Comparison of ENCODE assay signal across 33 cellular contexts in the genomic region with DNA sequence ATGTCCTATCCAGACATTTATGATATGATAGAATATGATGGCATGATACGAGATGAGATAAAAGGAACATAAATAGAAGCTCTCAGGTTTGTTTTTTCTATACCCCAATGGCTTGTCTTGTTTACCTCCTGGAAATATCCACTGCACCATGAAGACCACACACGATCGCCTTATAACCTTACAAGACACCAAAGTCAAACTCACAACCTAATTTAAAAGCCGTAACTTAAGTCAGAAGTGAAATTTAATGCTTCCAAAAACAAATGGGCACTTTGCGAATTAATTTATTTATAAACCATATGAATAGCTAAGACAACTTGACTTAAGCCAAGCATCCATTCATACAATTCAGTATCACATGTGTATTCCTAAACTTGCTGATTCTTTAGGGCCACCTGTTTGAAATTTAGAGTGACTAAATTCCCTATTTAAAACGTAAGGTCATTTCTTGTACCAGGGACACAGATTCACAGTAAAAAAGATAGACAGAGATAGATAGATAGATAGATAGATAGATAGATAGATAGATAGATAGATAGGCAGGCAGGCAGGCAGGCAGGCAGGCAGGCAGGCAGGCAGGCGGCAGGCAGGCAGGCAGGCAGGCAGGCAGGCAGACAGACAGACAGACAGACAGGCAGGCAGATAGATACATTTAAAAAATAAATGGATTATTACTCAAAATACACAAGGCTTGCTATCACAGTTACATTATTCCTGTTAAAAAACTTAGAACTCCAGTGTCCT.
"Had no signal": no experiment of that assay in that cellular context is flagged by ENCODE, and none has a peak within 500 bp of the region (broad histone marks: within the 10 kb centered on the region; RNA-seq: fewer than 3 reads in every experiment).

No MANE protein-coding gene starts in this region.

- DNase-seq: activated B cell treated with CpG ODN at 0.5 μM for 24 hours; activated CD4-positive, alpha-beta memory T cell treated with anti-CD3 and anti-CD28 coated beads for 36 hours; activated CD4-positive, alpha-beta T cell treated with anti-CD3 and anti-CD28 coated beads for 4 hours; activated CD4-positive, alpha-beta T cell treated with anti-CD3 and anti-CD28 coated beads, Interleukin-2, amount 10 ng/mL, durations not matched to agents 24 days and 14 days; activated CD4-positive, alpha-beta T cell treated with anti-CD3 and anti-CD28 coated beads, Interleukin-2, amount 50 U/mL, for 1 hour; activated CD4-positive, alpha-beta T cell treated with anti-CD3 and anti-CD28 coated beads, Interleukin-2, amount 50 U/mL, for 4 hours; activated CD4-positive, CD25-positive, alpha-beta regulatory T cell treated with anti-CD3 and anti-CD28 coated beads, Interleukin-2, amount 50 U/mL, for 72 hours; activated CD8-positive, alpha-beta memory T cell treated with anti-CD3 and anti-CD28 coated beads, Interleukin-2, amount 50 U/mL, for 4 hours; activated CD8-positive, alpha-beta T cell treated with anti-CD3 and anti-CD28 coated beads for 36 hours; activated effector memory CD4-positive, alpha-beta T cell treated with anti-CD3 and anti-CD28 coated beads, Interleukin-2, amount 50 U/mL, for 16 hours; activated gamma-delta T cell treated with Interleukin-2 at 50 U/mL for 16 hours; activated naive CD4-positive, alpha-beta T cell; activated naive CD4-positive, alpha-beta T cell treated with anti-CD3 and anti-CD28 coated beads for 36 hours; activated naive CD4-positive, alpha-beta T cell treated with anti-CD3 and anti-CD28 coated beads, Interleukin-2, amount 50 U/mL, for 16 hours; activated naive CD8-positive, alpha-beta T cell treated with anti-CD3 and anti-CD28 coated beads for 36 hours; activated T-cell treated with anti-CD3 and anti-CD28 coated beads for 4 hours; activated T-cell treated with anti-CD3 and anti-CD28 coated beads, Interleukin-2, amount 50 U/mL, for 1 hour; activated T-cell treated with anti-CD3 and anti-CD28 coated beads, Interleukin-2, amount 50 U/mL, for 4 hours; adrenal gland; amniotic stem cell; aorta; body of pancreas; brain microvascular endothelial cell; central memory CD4-positive, alpha-beta T cell; T-helper 1 cell; T-helper 2 cell; T-helper 9 cell had no signal

- H3K4me3 ChIP-seq: adrenal gland, body of pancreas, breast epithelium had no signal

- H3K36me3 ChIP-seq: adrenal gland, brain microvascular endothelial cell, breast epithelium had no signal

- H3K27me3 ChIP-seq: adrenal gland, body of pancreas, brain microvascular endothelial cell, breast epithelium had no signal

- H3K27ac ChIP-seq: adrenal gland, body of pancreas, brain microvascular endothelial cell, breast epithelium, VCaP had no signal

- H3K9me3 ChIP-seq: adrenal gland, body of pancreas, breast epithelium had no signal

- FAIRE-seq: astrocyte, TTC549 had no signal

- ATAC-seq: activated CD8-positive, alpha-beta T cell treated with anti-CD3 and anti-CD28 coated beads for 36 hours; activated naive CD4-positive, alpha-beta T cell treated with anti-CD3 and anti-CD28 coated beads, Interleukin-2, amount 50 U/mL, for 72 hours; activated T-cell treated with anti-CD3 and anti-CD28 coated beads, Interleukin-2, amount 50 U/mL, for 4 hours; activated T-helper 17 cell treated with anti-CD3 and anti-CD28 coated beads, Interleukin-2, amount 50 U/mL, for 72 hours; body of pancreas had no signal

- H3K4me1 ChIP-seq: adrenal gland, breast epithelium had no signal
